1 cellular context compared by ENCODE assay signal in the genomic region with DNA sequence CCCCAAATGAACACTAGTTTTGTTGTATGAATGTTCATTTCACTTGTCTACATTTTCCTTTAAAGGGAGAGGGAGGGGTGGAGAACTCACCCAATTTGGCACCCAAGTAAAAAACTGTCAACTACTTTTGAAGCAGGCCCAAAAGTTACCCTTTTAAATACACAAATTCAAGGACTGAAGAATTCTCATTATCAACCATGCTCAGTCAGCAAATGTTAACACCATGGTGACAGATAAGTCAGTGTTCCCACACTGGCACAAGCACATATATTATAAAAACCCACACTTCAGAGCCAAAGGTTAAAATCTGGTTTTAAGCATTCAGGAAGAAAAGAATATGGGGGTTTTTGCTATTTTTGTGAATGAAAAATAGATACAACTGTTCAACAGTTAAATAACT.
TF ChIP-seq lines count a peak whose summit lies in the region.

No MANE protein-coding gene starts in this region.

TF ChIP-seq in WTC11, 78 proteins besides CTCF, POLR2A, EP300 and RAD21 (continued from another document):
- TF ChIP-seq, protein P1, sequence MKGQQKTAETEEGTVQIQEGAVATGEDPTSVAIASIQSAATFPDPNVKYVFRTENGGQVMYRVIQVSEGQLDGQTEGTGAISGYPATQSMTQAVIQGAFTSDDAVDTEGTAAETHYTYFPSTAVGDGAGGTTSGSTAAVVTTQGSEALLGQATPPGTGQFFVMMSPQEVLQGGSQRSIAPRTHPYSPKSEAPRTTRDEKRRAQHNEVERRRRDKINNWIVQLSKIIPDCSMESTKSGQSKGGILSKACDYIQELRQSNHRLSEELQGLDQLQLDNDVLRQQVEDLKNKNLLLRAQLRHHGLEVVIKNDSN (CRISPR knock-in tag; IDR thresholded peaks at IDR 0.05) = no peak
- TF ChIP-seq FOXK1 (CRISPR knock-in tag; IDR thresholded peaks at IDR 0.05) (no peak), MYBL2 (CRISPR knock-in tag; IDR thresholded peaks at IDR 0.05) (no peak), JAZF1 (CRISPR knock-in tag; IDR thresholded peaks at IDR 0.05) (no peak)
- TF ChIP-seq, protein P2, sequence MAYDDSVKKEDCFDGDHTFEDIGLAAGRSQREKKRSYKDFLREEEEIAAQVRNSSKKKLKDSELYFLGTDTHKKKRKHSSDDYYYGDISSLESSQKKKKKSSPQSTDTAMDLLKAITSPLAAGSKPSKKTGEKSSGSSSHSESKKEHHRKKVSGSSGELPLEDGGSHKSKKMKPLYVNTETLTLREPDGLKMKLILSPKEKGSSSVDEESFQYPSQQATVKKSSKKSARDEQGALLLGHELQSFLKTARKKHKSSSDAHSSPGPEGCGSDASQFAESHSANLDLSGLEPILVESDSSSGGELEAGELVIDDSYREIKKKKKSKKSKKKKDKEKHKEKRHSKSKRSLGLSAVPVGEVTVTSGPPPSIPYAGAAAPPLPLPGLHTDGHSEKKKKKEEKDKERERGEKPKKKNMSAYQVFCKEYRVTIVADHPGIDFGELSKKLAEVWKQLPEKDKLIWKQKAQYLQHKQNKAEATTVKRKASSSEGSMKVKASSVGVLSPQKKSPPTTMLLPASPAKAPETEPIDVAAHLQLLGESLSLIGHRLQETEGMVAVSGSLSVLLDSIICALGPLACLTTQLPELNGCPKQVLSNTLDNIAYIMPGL (CRISPR knock-in tag; IDR thresholded peaks at IDR 0.05) = no peak
TF ChIP-seq in WTC11: peak in this region for 0.
